Comparison of ENCODE assay signal across 9 cellular contexts in genomic region chr18:33440384-33441043, GRCh38. TPM values are rescaled to one million over a fixed set of nuclear protein-coding genes. Genes with fewer than 3 reads are reported as not detected.
DNase-seq lines count a peak whose midpoint lies in the region; ATAC-seq, FAIRE-seq and TF ChIP-seq lines count a peak whose summit lies in the region.
"Had no signal": no experiment of that assay in that cellular context is flagged by ENCODE, and none has a peak within 500 bp of the region (broad histone marks: within the 10 kb centered on the region; RNA-seq: fewer than 3 reads in every experiment).

Gene CCDC178 (minus strand): TSS chr18:33440721. CDS start chr18:33412088, 28,633 bp downstream.

- TF ChIP-seq POLR2A in stomach (IDR thresholded peaks at IDR 0.05): no peak
- TF ChIP-seq POLR2A in H54 (IDR thresholded peaks at IDR 0.05; ENCODE audit: low read depth, low read length): no peak

- DNase-seq in NCI-H1092 (lab: John Stamatoyannopoulos, UW): peak; percentile 78
- DNase-seq in astrocyte of the hippocampus (ENCODE audit: low read depth, low spot score): peak; percentile 71
- peak; percentile 76 for DNase-seq in iPS-NIHi7 (ENCODE audit: extremely low spot score)
- DNase-seq in stomach: peak; percentile 40
- no peak for DNase-seq in H54 (ENCODE audit: insufficient read length, low spot score)
- DNase-seq in stimulated activated naive B cell treated with anti-CD40 and anti-IgM and Interleukin-4, amounts not matched to agents 10 μg/mL and 1 μg/mL and 100 μg/mL, for 72 hours: no peak
- DNase-seq in LoVo (ENCODE audit: low spot score): no peak
- no peak for DNase-seq in activated CD8-positive, alpha-beta T cell treated with anti-CD3 and anti-CD28 coated beads, Interleukin-2, amount 10 ng/mL, durations not matched to agents 7 days and 5 days

- intact Hi-C loops in stomach (cut with DNase I; ENCODE audit: low total_unique reads): no loop called here

- no peak for TF ChIP-seq EP300 in stomach (IDR thresholded peaks at IDR 0.05)

- peaks cover 0 to 7% (median 6%) of the 10 kb centered on the region in 4 donors for H3K4me1 ChIP-seq in stomach

- H3K36me3 ChIP-seq in stomach: no peaks in the 10 kb centered on the region

- H3K27ac ChIP-seq in stomach: peak within 1 kb of the TSS; percentile 23 to 74 (median 66)

- H3K9me3 ChIP-seq in stomach: no peaks in the 10 kb centered on the region

- POLR2A ChIA-PET in activated CD8-positive, alpha-beta T cell treated with anti-CD3 and anti-CD28 coated beads, Interleukin-2, amount 10 ng/mL, durations not matched to agents 7 days and 5 days (lab: Charles Lee): no interaction called here

- H3K27me3 Mint-ChIP-seq in stimulated activated naive B cell treated with anti-CD40 and anti-IgM and Interleukin-4, amounts not matched to agents 10 μg/mL and 1 μg/mL and 100 μg/mL, for 72 hours: peaks cover 30 to 35% of the 10 kb centered on the region in 2 donors
- H3K27me3 Mint-ChIP-seq in activated CD8-positive, alpha-beta T cell treated with anti-CD3 and anti-CD28 coated beads, Interleukin-2, amount 10 ng/mL, durations not matched to agents 7 days and 5 days (ENCODE audit: low read depth): peaks cover 11% of the 10 kb centered on the region

- H3K4me3 Mint-ChIP-seq in stimulated activated naive B cell treated with anti-CD40 and anti-IgM and Interleukin-4, amounts not matched to agents 10 μg/mL and 1 μg/mL and 100 μg/mL, for 72 hours: no peak within 1 kb of the TSS
- no peak within 1 kb of the TSS for H3K4me3 Mint-ChIP-seq in activated CD8-positive, alpha-beta T cell treated with anti-CD3 and anti-CD28 coated beads, Interleukin-2, amount 10 ng/mL, durations not matched to agents 7 days and 5 days

- ATAC-seq in stimulated activated naive B cell treated with anti-CD40 and anti-IgM and Interleukin-4, amounts not matched to agents 10 μg/mL and 1 μg/mL and 100 μg/mL, for 72 hours (replicated peaks): no peak
- ATAC-seq in activated CD8-positive, alpha-beta T cell treated with anti-CD3 and anti-CD28 coated beads, Interleukin-2, amount 10 ng/mL, durations not matched to agents 7 days and 5 days: no peak

- peaks cover 0 to 12% (median 6%) of the 10 kb centered on the region in 3 donors for H3K27me3 ChIP-seq in stomach

- no peaks in the 10 kb centered on the region for H3K9me3 Mint-ChIP-seq in stimulated activated naive B cell treated with anti-CD40 and anti-IgM and Interleukin-4, amounts not matched to agents 10 μg/mL and 1 μg/mL and 100 μg/mL, for 72 hours
- no peaks in the 10 kb centered on the region for H3K9me3 Mint-ChIP-seq in activated CD8-positive, alpha-beta T cell treated with anti-CD3 and anti-CD28 coated beads, Interleukin-2, amount 10 ng/mL, durations not matched to agents 7 days and 5 days (ENCODE audit: insufficient read depth)

- H3K4me3 ChIP-seq in stomach: peak within 1 kb of the TSS; percentile 61 to 82 (median 70)

- peaks cover 0 to 4% of the 10 kb centered on the region in 2 donors for H3K4me1 Mint-ChIP-seq in stimulated activated naive B cell treated with anti-CD40 and anti-IgM and Interleukin-4, amounts not matched to agents 10 μg/mL and 1 μg/mL and 100 μg/mL, for 72 hours
- no peaks in the 10 kb centered on the region for H3K4me1 Mint-ChIP-seq in activated CD8-positive, alpha-beta T cell treated with anti-CD3 and anti-CD28 coated beads, Interleukin-2, amount 10 ng/mL, durations not matched to agents 7 days and 5 days (ENCODE audit: low read depth)

- no peak within 1 kb of the TSS for H3K27ac Mint-ChIP-seq in stimulated activated naive B cell treated with anti-CD40 and anti-IgM and Interleukin-4, amounts not matched to agents 10 μg/mL and 1 μg/mL and 100 μg/mL, for 72 hours
- no peak within 1 kb of the TSS for H3K27ac Mint-ChIP-seq in activated CD8-positive, alpha-beta T cell treated with anti-CD3 and anti-CD28 coated beads, Interleukin-2, amount 10 ng/mL, durations not matched to agents 7 days and 5 days

- no peaks in the 10 kb centered on the region for H3K36me3 Mint-ChIP-seq in stimulated activated naive B cell treated with anti-CD40 and anti-IgM and Interleukin-4, amounts not matched to agents 10 μg/mL and 1 μg/mL and 100 μg/mL, for 72 hours
- H3K36me3 Mint-ChIP-seq in activated CD8-positive, alpha-beta T cell treated with anti-CD3 and anti-CD28 coated beads, Interleukin-2, amount 10 ng/mL, durations not matched to agents 7 days and 5 days (ENCODE audit: low read depth): no peaks in the 10 kb centered on the region

- peak in 1 of 7 experiments; percentile 23 for TF ChIP-seq CTCF in stomach (IDR thresholded peaks at IDR 0.05)

- CTCF ChIA-PET in activated CD8-positive, alpha-beta T cell treated with anti-CD3 and anti-CD28 coated beads, Interleukin-2, amount 10 ng/mL, durations not matched to agents 7 days and 5 days (lab: Charles Lee): no interaction called here

- WGBS in stomach, 5 donors: 2 to 4% (median 2%) methylated on average over 44 to 69 of the region's 69 CpGs

- FAIRE-seq in H54 (lab: Jason Lieb, UNC): no peak
- FAIRE-seq: colon had no signal

RNA-seq across cellular contexts. Expression of gene CCDC178, which starts in this region (rescaled TPM):
- total RNA-seq in stomach: 10 to 100 TPM in 1 of 5 donors, 1 to 10 TPM in 1, not detected in 3; 1.1 to 24.5 TPM
- 1 to 10 TPM in 1 of 3 donors, under 1 TPM in 1, not detected in 1; 0.38 to 2.4 TPM for polyA plus RNA-seq in stomach
- not detected for total RNA-seq in activated CD8-positive, alpha-beta T cell treated with anti-CD3 and anti-CD28 coated beads, Interleukin-2, amount 10 ng/mL, durations not matched to agents 7 days and 5 days

Comparison
In these comparisons a context has a peak if more than half of its experiments do, and no peak if none do; other contexts are left out.
1. DNase-seq: peak in NCI-H1092 (single experiment), astrocyte of the hippocampus (single experiment), iPS-NIHi7 (single experiment) and stomach (single experiment); none in H54 (single experiment), stimulated activated naive B cell treated with anti-CD40 and anti-IgM and Interleukin-4, amounts not matched to agents 10 μg/mL and 1 μg/mL and 100 μg/mL, for 72 hours (single experiment), LoVo (single experiment) and activated CD8-positive, alpha-beta T cell treated with anti-CD3 and anti-CD28 coated beads, Interleukin-2, amount 10 ng/mL, durations not matched to agents 7 days and 5 days (single experiment).